In genomic region chr10:85993840-85994507, GRCh38 we compare ENCODE assay signal across 21 cellular contexts.
A peak's percentile ranks its signal among the peaks of the same experiment; 100 is the strongest.
DNase-seq lines count a peak whose midpoint lies in the region; ATAC-seq and TF ChIP-seq lines count a peak whose summit lies in the region.
"Had no signal": no experiment of that assay in that cellular context is flagged by ENCODE, and none has a peak within 500 bp of the region (broad histone marks: within the 10 kb centered on the region; RNA-seq: fewer than 3 reads in every experiment).

No MANE protein-coding gene starts in this region.

- peaks cover 18% of the 10 kb centered on the region for H3K27me3 Mint-ChIP-seq in activated CD8-positive, alpha-beta memory T cell treated with anti-CD3 and anti-CD28 coated beads, Interleukin-2, amount 10 ng/mL, durations not matched to agents 7 days and 5 days

- H3K36me3 ChIP-seq in esophagus muscularis mucosa, result no peaks in the 10 kb centered on the region
- H3K36me3 ChIP-seq: BE2C had no signal

- no peak overlapping the region for H3K27ac ChIP-seq in esophagus muscularis mucosa (replicated peaks in 1 of 4)

- H3K36me3 Mint-ChIP-seq in activated CD8-positive, alpha-beta memory T cell treated with anti-CD3 and anti-CD28 coated beads, Interleukin-2, amount 10 ng/mL, durations not matched to agents 7 days and 5 days, result no peaks in the 10 kb centered on the region
- H3K36me3 Mint-ChIP-seq: CD4-positive, CD25-positive, alpha-beta regulatory T cell; CD8-positive, alpha-beta memory T cell had no signal

- TF ChIP-seq CTCF in esophagus muscularis mucosa (IDR thresholded peaks at IDR 0.05), result no peak

- no peaks in the 10 kb centered on the region for H3K4me1 ChIP-seq in esophagus muscularis mucosa

- H3K4me3 Mint-ChIP-seq in activated CD8-positive, alpha-beta memory T cell treated with anti-CD3 and anti-CD28 coated beads, Interleukin-2, amount 10 ng/mL, durations not matched to agents 7 days and 5 days, result no peak overlapping the region
- H3K4me3 Mint-ChIP-seq: CD4-positive, CD25-positive, alpha-beta regulatory T cell; CD8-positive, alpha-beta memory T cell; HFFc6 had no signal

- peaks cover 0 to 10% (median 0%) of the 10 kb centered on the region in 4 donors for H3K9me3 ChIP-seq in esophagus muscularis mucosa
- H3K9me3 ChIP-seq: BE2C had no signal

- no peak overlapping the region for H3K4me3 ChIP-seq in esophagus muscularis mucosa
- H3K4me3 ChIP-seq: GM12878 had no signal

- CTCF ChIA-PET in activated CD8-positive, alpha-beta memory T cell treated with anti-CD3 and anti-CD28 coated beads, Interleukin-2, amount 10 ng/mL, durations not matched to agents 7 days and 5 days (lab: Charles Lee), result no interaction called here

- no peak for TF ChIP-seq POLR2A in esophagus muscularis mucosa (IDR thresholded peaks at IDR 0.05; ENCODE audit: low read depth)

- no peaks in the 10 kb centered on the region for H3K27me3 ChIP-seq in esophagus muscularis mucosa
- H3K27me3 ChIP-seq: BE2C had no signal

- H3K4me1 Mint-ChIP-seq in activated CD8-positive, alpha-beta memory T cell treated with anti-CD3 and anti-CD28 coated beads, Interleukin-2, amount 10 ng/mL, durations not matched to agents 7 days and 5 days, result no peaks in the 10 kb centered on the region
- H3K4me1 Mint-ChIP-seq: CD4-positive, CD25-positive, alpha-beta regulatory T cell; CD8-positive, alpha-beta memory T cell had no signal

- TF ChIP-seq EP300 in esophagus muscularis mucosa (IDR thresholded peaks at IDR 0.05), result no peak

- H3K9me3 Mint-ChIP-seq in activated CD8-positive, alpha-beta memory T cell treated with anti-CD3 and anti-CD28 coated beads, Interleukin-2, amount 10 ng/mL, durations not matched to agents 7 days and 5 days (ENCODE audit: low read depth), result no peaks in the 10 kb centered on the region
- H3K9me3 Mint-ChIP-seq: CD8-positive, alpha-beta memory T cell had no signal

- no peak overlapping the region for H3K27ac Mint-ChIP-seq in activated CD8-positive, alpha-beta memory T cell treated with anti-CD3 and anti-CD28 coated beads, Interleukin-2, amount 10 ng/mL, durations not matched to agents 7 days and 5 days
- H3K27ac Mint-ChIP-seq: CD4-positive, CD25-positive, alpha-beta regulatory T cell; CD8-positive, alpha-beta memory T cell; HFFc6 had no signal

- intact Hi-C loops in esophagus muscularis mucosa (cut with DNase I), result no loop called here

- 56% methylated on average over 6 of the region's 6 CpGs for WGBS in esophagus muscularis mucosa

- DNase-seq in activated CD8-positive, alpha-beta memory T cell treated with anti-CD3 and anti-CD28 coated beads, Interleukin-2, amount 10 ng/mL, durations not matched to agents 7 days and 5 days, result peak; percentile 33
- DNase-seq in activated CD8-positive, alpha-beta memory T cell treated with anti-CD3 and anti-CD28 coated beads for 24 hours, result no peak
- DNase-seq in NCI-H69 (lab: John Stamatoyannopoulos, UW), result peak; percentile 68
- peak; percentile 75 for DNase-seq in esophagus muscularis mucosa (ENCODE audit: extremely low spot score)
- DNase-seq in activated CD4-positive, alpha-beta T cell treated with anti-CD3 and anti-CD28 coated beads, Interleukin-2, amount 50 U/mL, for 4 hours, result no peak
- DNase-seq in ureter (ENCODE audit: low spot score), result no peak
- DNase-seq: ACHN; BE2C; C1 segment of cervical spinal cord; CD4-positive, CD25-positive, alpha-beta regulatory T cell; CD8-positive, alpha-beta memory T cell; COR-L47; DMS 273 treated with DMSO at 0.1 percent for 48 hours; DMS53; DND-41; EL; GOT3; H7; HFFc6 had no signal

- ATAC-seq in activated CD8-positive, alpha-beta memory T cell treated with anti-CD3 and anti-CD28 coated beads, Interleukin-2, amount 10 ng/mL, durations not matched to agents 7 days and 5 days, result no peak
- ATAC-seq: GM12878, HCT116 had no signal

Comparison
In these comparisons a context has a peak if more than half of its experiments do, and no peak if none do; other contexts are left out.
1. DNase-seq: peak in activated CD8-positive, alpha-beta memory T cell treated with anti-CD3 and anti-CD28 coated beads, Interleukin-2, amount 10 ng/mL, durations not matched to agents 7 days and 5 days (single experiment), NCI-H69 (single experiment) and esophagus muscularis mucosa (single experiment); none in activated CD8-positive, alpha-beta memory T cell treated with anti-CD3 and anti-CD28 coated beads for 24 hours (single experiment), activated CD4-positive, alpha-beta T cell treated with anti-CD3 and anti-CD28 coated beads, Interleukin-2, amount 50 U/mL, for 4 hours (0 of 2) and ureter (single experiment).